ENCODE assay signal across 14 cellular contexts in the genomic region with DNA sequence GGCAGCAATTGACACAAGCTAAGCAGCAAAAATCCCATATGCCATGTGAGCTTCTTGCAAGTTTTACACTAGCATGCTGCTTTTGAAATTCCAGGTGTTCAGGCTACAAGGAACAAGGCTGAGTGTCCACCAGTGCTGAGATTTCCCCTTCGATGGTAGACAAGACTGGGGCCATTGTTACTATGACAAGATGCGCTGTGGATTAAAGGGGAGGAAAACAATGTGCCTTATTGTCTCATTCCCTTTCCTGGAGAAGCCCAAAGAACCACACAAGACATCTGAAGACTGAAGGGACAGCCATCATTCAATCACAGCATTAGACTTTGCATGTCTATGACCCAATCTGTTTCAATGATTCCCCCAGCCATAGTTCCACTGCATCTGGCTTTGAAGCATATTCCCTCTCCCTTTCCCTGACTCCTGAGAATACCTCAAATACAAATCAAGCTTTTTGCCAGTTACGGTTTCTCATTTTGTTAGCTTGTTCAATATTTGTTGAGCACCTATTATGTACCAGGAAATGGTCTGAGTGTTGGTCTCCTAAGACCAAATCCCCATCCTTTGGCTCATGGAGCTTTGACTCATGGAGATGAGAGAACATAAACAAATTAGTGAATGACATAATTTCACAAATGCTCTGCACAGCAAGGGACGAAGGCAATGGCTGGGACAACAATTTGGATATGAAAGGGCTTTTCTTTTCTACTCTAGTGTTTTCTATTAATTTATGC. TPM values are rescaled to one million over a fixed set of nuclear protein-coding genes. Genes with fewer than 3 reads are reported as not detected.
"Had no signal": no experiment of that assay in that cellular context is flagged by ENCODE, and none has a peak within 500 bp of the region (broad histone marks: within the 10 kb centered on the region; RNA-seq: fewer than 3 reads in every experiment).

No MANE protein-coding gene starts in this region.

- DNase-seq: activated CD4-positive, alpha-beta memory T cell treated with anti-CD3 and anti-CD28 coated beads for 36 hours; activated CD4-positive, alpha-beta T cell treated with anti-CD3 and anti-CD28 coated beads for 36 hours; activated CD8-positive, alpha-beta memory T cell treated with anti-CD3 and anti-CD28 coated beads, Interleukin-2, amount 10 ng/mL, durations not matched to agents 7 days and 5 days; activated naive CD4-positive, alpha-beta T cell treated with anti-CD3 and anti-CD28 coated beads, Interleukin-2, amount 10 ng/mL, durations not matched to agents 7 days and 5 days; activated T-cell treated with anti-CD3 and anti-CD28 coated beads, Interleukin-2, amount 50 U/mL, for 1 hour; central memory CD4-positive, alpha-beta T cell; colonic mucosa; mesenchymal stem cell; naive thymus-derived CD8-positive, alpha-beta T cell; posterior cingulate gyrus; stimulated activated CD4-positive, alpha-beta T cell treated with anti-CD3 and anti-CD28 coated beads, Interleukin-2, amount 100 ng/mL, for 48 hours had no signal

- FAIRE-seq: endometrium had no signal

- H3K4me1 Mint-ChIP-seq: activated CD4-positive, alpha-beta T cell treated with anti-CD3 and anti-CD28 coated beads for 36 hours; activated CD8-positive, alpha-beta memory T cell treated with anti-CD3 and anti-CD28 coated beads, Interleukin-2, amount 10 ng/mL, durations not matched to agents 7 days and 5 days; activated naive CD4-positive, alpha-beta T cell treated with anti-CD3 and anti-CD28 coated beads, Interleukin-2, amount 10 ng/mL, durations not matched to agents 7 days and 5 days; stimulated activated memory B cell treated with anti-CD40 and anti-IgM and Interleukin-4, amounts not matched to agents 10 μg/mL and 1 μg/mL and 100 μg/mL, for 72 hours had no signal

- ATAC-seq: activated CD4-positive, alpha-beta T cell treated with anti-CD3 and anti-CD28 coated beads for 36 hours; activated CD8-positive, alpha-beta memory T cell treated with anti-CD3 and anti-CD28 coated beads, Interleukin-2, amount 10 ng/mL, durations not matched to agents 7 days and 5 days; naive thymus-derived CD8-positive, alpha-beta T cell; stimulated activated memory B cell treated with anti-CD40 and anti-IgM and Interleukin-4, amounts not matched to agents 10 μg/mL and 1 μg/mL and 100 μg/mL, for 72 hours had no signal

- H3K9me3 Mint-ChIP-seq: activated CD4-positive, alpha-beta memory T cell treated with anti-CD3 and anti-CD28 coated beads for 36 hours; activated naive CD4-positive, alpha-beta T cell treated with anti-CD3 and anti-CD28 coated beads, Interleukin-2, amount 10 ng/mL, durations not matched to agents 7 days and 5 days; stimulated activated memory B cell treated with anti-CD40 and anti-IgM and Interleukin-4, amounts not matched to agents 10 μg/mL and 1 μg/mL and 100 μg/mL, for 72 hours had no signal

- H3K36me3 Mint-ChIP-seq: activated CD4-positive, alpha-beta memory T cell treated with anti-CD3 and anti-CD28 coated beads for 36 hours; activated CD8-positive, alpha-beta memory T cell treated with anti-CD3 and anti-CD28 coated beads, Interleukin-2, amount 10 ng/mL, durations not matched to agents 7 days and 5 days; activated naive CD4-positive, alpha-beta T cell treated with anti-CD3 and anti-CD28 coated beads, Interleukin-2, amount 10 ng/mL, durations not matched to agents 7 days and 5 days; naive thymus-derived CD8-positive, alpha-beta T cell; stimulated activated memory B cell treated with anti-CD40 and anti-IgM and Interleukin-4, amounts not matched to agents 10 μg/mL and 1 μg/mL and 100 μg/mL, for 72 hours had no signal

- H3K27ac Mint-ChIP-seq: activated CD4-positive, alpha-beta memory T cell treated with anti-CD3 and anti-CD28 coated beads for 36 hours; activated CD4-positive, alpha-beta T cell treated with anti-CD3 and anti-CD28 coated beads for 36 hours; activated CD8-positive, alpha-beta memory T cell treated with anti-CD3 and anti-CD28 coated beads, Interleukin-2, amount 10 ng/mL, durations not matched to agents 7 days and 5 days; activated naive CD4-positive, alpha-beta T cell treated with anti-CD3 and anti-CD28 coated beads, Interleukin-2, amount 10 ng/mL, durations not matched to agents 7 days and 5 days; naive thymus-derived CD8-positive, alpha-beta T cell; stimulated activated memory B cell treated with anti-CD40 and anti-IgM and Interleukin-4, amounts not matched to agents 10 μg/mL and 1 μg/mL and 100 μg/mL, for 72 hours had no signal

- H3K4me3 Mint-ChIP-seq: activated CD4-positive, alpha-beta memory T cell treated with anti-CD3 and anti-CD28 coated beads for 36 hours; activated CD4-positive, alpha-beta T cell treated with anti-CD3 and anti-CD28 coated beads for 36 hours; activated CD8-positive, alpha-beta memory T cell treated with anti-CD3 and anti-CD28 coated beads, Interleukin-2, amount 10 ng/mL, durations not matched to agents 7 days and 5 days; activated naive CD4-positive, alpha-beta T cell treated with anti-CD3 and anti-CD28 coated beads, Interleukin-2, amount 10 ng/mL, durations not matched to agents 7 days and 5 days; naive thymus-derived CD8-positive, alpha-beta T cell; stimulated activated memory B cell treated with anti-CD40 and anti-IgM and Interleukin-4, amounts not matched to agents 10 μg/mL and 1 μg/mL and 100 μg/mL, for 72 hours had no signal

RNA-seq across cellular contexts. Expression of a gene that starts 23.4 kb away (rescaled TPM):
- total RNA-seq: activated CD4-positive, alpha-beta memory T cell treated with anti-CD3 and anti-CD28 coated beads for 36 hours; activated CD4-positive, alpha-beta T cell treated with anti-CD3 and anti-CD28 coated beads for 36 hours; activated CD8-positive, alpha-beta memory T cell treated with anti-CD3 and anti-CD28 coated beads, Interleukin-2, amount 10 ng/mL, durations not matched to agents 7 days and 5 days; naive thymus-derived CD8-positive, alpha-beta T cell; ureter had no signal
- polyA plus RNA-seq: naive thymus-derived CD8-positive, alpha-beta T cell had no signal
